ENCODE assay signal across 1 cellular context in genomic region chr10:8133146-8133545, GRCh38.
TF ChIP-seq lines count a peak whose summit lies in the region.

No MANE protein-coding gene starts in this region.

TF ChIP-seq in GM12878, 131 proteins besides CTCF, POLR2A, EP300 and RAD21 (continued from another document and continues in another):
- TF ChIP-seq ZZZ3 (IDR thresholded peaks at IDR 0.05; ENCODE audit: control insufficient read depth, insufficient read length, low read depth): no peak
- TF ChIP-seq PAX5 (IDR thresholded peaks at IDR 0.05; ENCODE audit: borderline replicate concordance, low read depth, low read length): peak; percentile 96; the same call in 1 of the 2 replicates
- TF ChIP-seq MXI1 (IDR thresholded peaks at IDR 0.05; ENCODE audit: low read depth, low read length): no peak
- TF ChIP-seq, protein P1, sequence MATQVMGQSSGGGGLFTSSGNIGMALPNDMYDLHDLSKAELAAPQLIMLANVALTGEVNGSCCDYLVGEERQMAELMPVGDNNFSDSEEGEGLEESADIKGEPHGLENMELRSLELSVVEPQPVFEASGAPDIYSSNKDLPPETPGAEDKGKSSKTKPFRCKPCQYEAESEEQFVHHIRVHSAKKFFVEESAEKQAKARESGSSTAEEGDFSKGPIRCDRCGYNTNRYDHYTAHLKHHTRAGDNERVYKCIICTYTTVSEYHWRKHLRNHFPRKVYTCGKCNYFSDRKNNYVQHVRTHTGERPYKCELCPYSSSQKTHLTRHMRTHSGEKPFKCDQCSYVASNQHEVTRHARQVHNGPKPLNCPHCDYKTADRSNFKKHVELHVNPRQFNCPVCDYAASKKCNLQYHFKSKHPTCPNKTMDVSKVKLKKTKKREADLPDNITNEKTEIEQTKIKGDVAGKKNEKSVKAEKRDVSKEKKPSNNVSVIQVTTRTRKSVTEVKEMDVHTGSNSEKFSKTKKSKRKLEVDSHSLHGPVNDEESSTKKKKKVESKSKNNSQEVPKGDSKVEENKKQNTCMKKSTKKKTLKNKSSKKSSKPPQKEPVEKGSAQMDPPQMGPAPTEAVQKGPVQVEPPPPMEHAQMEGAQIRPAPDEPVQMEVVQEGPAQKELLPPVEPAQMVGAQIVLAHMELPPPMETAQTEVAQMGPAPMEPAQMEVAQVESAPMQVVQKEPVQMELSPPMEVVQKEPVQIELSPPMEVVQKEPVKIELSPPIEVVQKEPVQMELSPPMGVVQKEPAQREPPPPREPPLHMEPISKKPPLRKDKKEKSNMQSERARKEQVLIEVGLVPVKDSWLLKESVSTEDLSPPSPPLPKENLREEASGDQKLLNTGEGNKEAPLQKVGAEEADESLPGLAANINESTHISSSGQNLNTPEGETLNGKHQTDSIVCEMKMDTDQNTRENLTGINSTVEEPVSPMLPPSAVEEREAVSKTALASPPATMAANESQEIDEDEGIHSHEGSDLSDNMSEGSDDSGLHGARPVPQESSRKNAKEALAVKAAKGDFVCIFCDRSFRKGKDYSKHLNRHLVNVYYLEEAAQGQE (IDR thresholded peaks at IDR 0.05; ENCODE audit: low read depth, low read length): no peak
- peak; percentile 60 for TF ChIP-seq GABPA (IDR thresholded peaks at IDR 0.05; ENCODE audit: low read depth)
- no peak for TF ChIP-seq ZNF217 (IDR thresholded peaks at IDR 0.05)
- TF ChIP-seq, protein P2, sequence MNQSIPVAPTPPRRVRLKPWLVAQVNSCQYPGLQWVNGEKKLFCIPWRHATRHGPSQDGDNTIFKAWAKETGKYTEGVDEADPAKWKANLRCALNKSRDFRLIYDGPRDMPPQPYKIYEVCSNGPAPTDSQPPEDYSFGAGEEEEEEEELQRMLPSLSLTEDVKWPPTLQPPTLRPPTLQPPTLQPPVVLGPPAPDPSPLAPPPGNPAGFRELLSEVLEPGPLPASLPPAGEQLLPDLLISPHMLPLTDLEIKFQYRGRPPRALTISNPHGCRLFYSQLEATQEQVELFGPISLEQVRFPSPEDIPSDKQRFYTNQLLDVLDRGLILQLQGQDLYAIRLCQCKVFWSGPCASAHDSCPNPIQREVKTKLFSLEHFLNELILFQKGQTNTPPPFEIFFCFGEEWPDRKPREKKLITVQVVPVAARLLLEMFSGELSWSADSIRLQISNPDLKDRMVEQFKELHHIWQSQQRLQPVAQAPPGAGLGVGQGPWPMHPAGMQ (IDR thresholded peaks at IDR 0.05; ENCODE audit: borderline replicate concordance): 0 out of 2 replicates have a peak, but pooled peaks have one; percentile 18
- peak; percentile 99 for TF ChIP-seq FOXM1 (IDR thresholded peaks at IDR 0.05; ENCODE audit: low read depth, low read length)
- TF ChIP-seq ZSCAN29 (IDR thresholded peaks at IDR 0.05): no peak
- no peak for TF ChIP-seq IRF3 (IDR thresholded peaks at IDR 0.05)
- no peak for TF ChIP-seq PKNOX1 (IDR thresholded peaks at IDR 0.05)
- peak; percentile 42 to 58; a peak in 2 of 4 replicates for TF ChIP-seq BHLHE40 (IDR thresholded peaks at IDR 0.05; ENCODE audit: borderline replicate concordance in 1 of 2, low read depth in 2 of 2, low read length in 1 of 2)
- TF ChIP-seq CREB1 (IDR thresholded peaks at IDR 0.05; ENCODE audit: low read depth): peak; percentile 67; the same call in 1 of the 2 replicates
- TF ChIP-seq ZNF274 (IDR thresholded peaks at IDR 0.05; ENCODE audit: insufficient read depth, insufficient read length): no peak
- TF ChIP-seq BRCA1 (IDR thresholded peaks at IDR 0.05; ENCODE audit: low read depth, low read length): no peak
- no peak for TF ChIP-seq TAF1 (IDR thresholded peaks at IDR 0.05; ENCODE audit: borderline replicate concordance, low read depth, low read length)
- TF ChIP-seq CHD1 (IDR thresholded peaks at IDR 0.05; ENCODE audit: low read depth, low read length): no peak
- TF ChIP-seq MEF2B (IDR thresholded peaks at IDR 0.05; ENCODE audit: partially characterized antibody, poor library complexity, severe bottlenecking): peak; percentile 22
- TF ChIP-seq SMAD1 (IDR thresholded peaks at IDR 0.05; ENCODE audit: low read depth, partially characterized antibody): no peak
- no peak for TF ChIP-seq LARP7 (IDR thresholded peaks at IDR 0.05)
- TF ChIP-seq RBBP5 (conservative IDR thresholded peaks at IDR 0.05): no peak
- TF ChIP-seq CBFB (IDR thresholded peaks at IDR 0.05; ENCODE audit: low read depth): peak; percentile 99
- no peak for TF ChIP-seq ZNF592 (IDR thresholded peaks at IDR 0.05)
- TF ChIP-seq TCF12 (IDR thresholded peaks at IDR 0.05; ENCODE audit: low read depth, low read length): peak; percentile 95
- TF ChIP-seq, protein P3, sequence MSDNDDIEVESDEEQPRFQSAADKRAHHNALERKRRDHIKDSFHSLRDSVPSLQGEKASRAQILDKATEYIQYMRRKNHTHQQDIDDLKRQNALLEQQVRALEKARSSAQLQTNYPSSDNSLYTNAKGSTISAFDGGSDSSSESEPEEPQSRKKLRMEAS (IDR thresholded peaks at IDR 0.05; ENCODE audit: low read depth, low read length): no peak
- peak; percentile 93 for TF ChIP-seq ZBED1 (IDR thresholded peaks at IDR 0.05; ENCODE audit: borderline replicate concordance)
- TF ChIP-seq BACH1 (IDR thresholded peaks at IDR 0.05; ENCODE audit: borderline replicate concordance): no peak
- TF ChIP-seq CHD4 (IDR thresholded peaks at IDR 0.05): no peak
- peak; percentile 62 for TF ChIP-seq SP1 (IDR thresholded peaks at IDR 0.05; ENCODE audit: low read depth, low read length)
- TF ChIP-seq SIX5 (IDR thresholded peaks at IDR 0.05; ENCODE audit: low read depth, low read length, severe bottlenecking): no peak
- TF ChIP-seq MYB (IDR thresholded peaks at IDR 0.05; ENCODE audit: borderline replicate concordance, low read depth, low read length): no peak
- no peak for TF ChIP-seq ATF3 (IDR thresholded peaks at IDR 0.05; ENCODE audit: borderline replicate concordance, extremely low read depth, low read depth, low read length)
- TF ChIP-seq E2F4 (IDR thresholded peaks at IDR 0.05; ENCODE audit: low read depth, low read length): no peak
- peak; percentile 91 for TF ChIP-seq TBL1XR1 (IDR thresholded peaks at IDR 0.05; ENCODE audit: low read depth, low read length)
- no peak for TF ChIP-seq ZNF207 (IDR thresholded peaks at IDR 0.05; ENCODE audit: borderline replicate concordance)
- no peak for TF ChIP-seq POLR2AphosphoS2 (IDR thresholded peaks at IDR 0.05; ENCODE audit: low read depth, low read length)
- TF ChIP-seq, protein P4, sequence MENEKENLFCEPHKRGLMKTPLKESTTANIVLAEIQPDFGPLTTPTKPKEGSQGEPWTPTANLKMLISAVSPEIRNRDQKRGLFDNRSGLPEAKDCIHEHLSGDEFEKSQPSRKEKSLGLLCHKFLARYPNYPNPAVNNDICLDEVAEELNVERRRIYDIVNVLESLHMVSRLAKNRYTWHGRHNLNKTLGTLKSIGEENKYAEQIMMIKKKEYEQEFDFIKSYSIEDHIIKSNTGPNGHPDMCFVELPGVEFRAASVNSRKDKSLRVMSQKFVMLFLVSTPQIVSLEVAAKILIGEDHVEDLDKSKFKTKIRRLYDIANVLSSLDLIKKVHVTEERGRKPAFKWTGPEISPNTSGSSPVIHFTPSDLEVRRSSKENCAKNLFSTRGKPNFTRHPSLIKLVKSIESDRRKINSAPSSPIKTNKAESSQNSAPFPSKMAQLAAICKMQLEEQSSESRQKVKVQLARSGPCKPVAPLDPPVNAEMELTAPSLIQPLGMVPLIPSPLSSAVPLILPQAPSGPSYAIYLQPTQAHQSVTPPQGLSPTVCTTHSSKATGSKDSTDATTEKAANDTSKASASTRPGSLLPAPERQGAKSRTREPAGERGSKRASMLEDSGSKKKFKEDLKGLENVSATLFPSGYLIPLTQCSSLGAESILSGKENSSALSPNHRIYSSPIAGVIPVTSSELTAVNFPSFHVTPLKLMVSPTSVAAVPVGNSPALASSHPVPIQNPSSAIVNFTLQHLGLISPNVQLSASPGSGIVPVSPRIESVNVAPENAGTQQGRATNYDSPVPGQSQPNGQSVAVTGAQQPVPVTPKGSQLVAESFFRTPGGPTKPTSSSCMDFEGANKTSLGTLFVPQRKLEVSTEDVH (IDR thresholded peaks at IDR 0.05; ENCODE audit: low read depth, partially characterized antibody): no peak
- TF ChIP-seq HDGF (IDR thresholded peaks at IDR 0.05): no peak
- TF ChIP-seq RB1 (IDR thresholded peaks at IDR 0.05; ENCODE audit: borderline replicate concordance): no peak
- TF ChIP-seq HDAC2 (IDR thresholded peaks at IDR 0.05): no peak
- TF ChIP-seq ZNF384 (IDR thresholded peaks at IDR 0.05; ENCODE audit: borderline replicate concordance, low read depth, low read length): no peak
- peak; percentile 98 for TF ChIP-seq BCL11A (IDR thresholded peaks at IDR 0.05; ENCODE audit: low read depth, low read length)
- TF ChIP-seq ZBTB40 (IDR thresholded peaks at IDR 0.05; ENCODE audit: borderline replicate concordance): no peak
- TF ChIP-seq RELA (IDR thresholded peaks at IDR 0.05; ENCODE audit: borderline replicate concordance, partially characterized antibody): no peak
